25 cellular contexts compared by ENCODE assay signal in genomic region chr21:34536311-34536710, GRCh38. TPM values are rescaled to one million over a fixed set of nuclear protein-coding genes. Genes with fewer than 3 reads are reported as not detected.
A peak's percentile ranks its signal among the peaks of the same experiment; 100 is the strongest.
DNase-seq lines count a peak whose midpoint lies in the region; ATAC-seq and TF ChIP-seq lines count a peak whose summit lies in the region.
"Had no signal": no experiment of that assay in that cellular context is flagged by ENCODE, and none has a peak within 500 bp of the region (broad histone marks: within the 10 kb centered on the region; RNA-seq: fewer than 3 reads in every experiment).

No MANE protein-coding gene starts in this region.

- no peak overlapping the region for H2BK120ac ChIP-seq in mesendoderm (ENCODE audit: low read depth, low read length)

- peak overlapping the region in 9 of 12 donors; percentile 8 to 78 (median 39) for H3K27ac ChIP-seq in heart left ventricle
- H3K27ac ChIP-seq in mesendoderm (ENCODE audit: low read depth, low read length) = no peak overlapping the region
- H3K27ac ChIP-seq: HL-60, ovary, Peyer's patch, sigmoid colon had no signal

- H3K4ac ChIP-seq in mesendoderm (ENCODE audit: low read depth, low read length) = no peak overlapping the region

- H3K27me3 ChIP-seq in heart left ventricle (no peaks in the 10 kb centered on the region), adipocyte (replicated peaks; ENCODE audit: control insufficient read depth, insufficient read depth, low read length) (no peaks in the 10 kb centered on the region), mesendoderm (ENCODE audit: insufficient read depth, low read length, poor library complexity) (no peaks in the 10 kb centered on the region)
- H3K27me3 ChIP-seq: ovary, Peyer's patch, sigmoid colon had no signal

- no peak for TF ChIP-seq CTCF in heart left ventricle (IDR thresholded peaks at IDR 0.05)

- H3K23ac ChIP-seq in mesendoderm (ENCODE audit: low read length) = no peak overlapping the region

- intact Hi-C loops in heart left ventricle (cut with DNase I) (loop anchor here in 1 of 10 donors (5.0 kb wide), 1 partner anchor 46 kb away; no protein-coding TSS in a partner anchor), cardiac septum (cut with DNase I) (no loop called here)

- no peak overlapping the region for H2BK5ac ChIP-seq in mesendoderm (ENCODE audit: low read length)

- H3K9me3 ChIP-seq in heart left ventricle = no peaks in the 10 kb centered on the region
- H3K9me3 ChIP-seq in adipocyte (ENCODE audit: control insufficient read depth, low read length) = no peaks in the 10 kb centered on the region
- H3K9me3 ChIP-seq: HAP-1, ovary, Peyer's patch, sigmoid colon had no signal

- H3K4me1 ChIP-seq in heart left ventricle (peaks cover 0 to 35% (median 21%) of the 10 kb centered on the region in 12 donors), adipocyte (ENCODE audit: control insufficient read depth, insufficient read depth, low read length) (peaks cover 7% of the 10 kb centered on the region), mesendoderm (ENCODE audit: control insufficient read depth, low read depth, low read length) (peaks cover 3% of the 10 kb centered on the region)
- H3K4me1 ChIP-seq: HAP-1, Peyer's patch, sigmoid colon had no signal

- DNase-seq in heart left ventricle = no peak
- DNase-seq in cardiac septum (ENCODE audit: low spot score) = no peak
- DNase-seq in adipocyte (ENCODE audit: low read depth) = peak; percentile 72
- peak; percentile 35 for DNase-seq in mesendoderm
- DNase-seq in stimulated activated naive B cell treated with anti-CD40 and anti-IgM and Interleukin-4, amounts not matched to agents 10 μg/mL and 1 μg/mL and 100 μg/mL, for 72 hours = no peak
- DNase-seq in nucleus accumbens (lab: John Stamatoyannopoulos, UW) = no peak
- DNase-seq in A172 (ENCODE audit: low spot score) = no peak
- DNase-seq in CD1c-positive myeloid dendritic cell (ENCODE audit: extremely low spot score) = no peak
- DNase-seq: activated CD4-positive, alpha-beta T cell treated with anti-CD3 and anti-CD28 coated beads, Interleukin-2, amount 10 ng/mL, durations not matched to agents 24 days and 14 days; activated naive CD4-positive, alpha-beta T cell treated with Interleukin-2 at 50 U/mL for 16 hours; activated T-cell treated with anti-CD3 and anti-CD28 coated beads, Interleukin-2, amount 50 U/mL, for 4 hours; anterior cingulate cortex; DMS53; Kasumi-1; kidney glomerular epithelial cell; MV-4-11; NCI-H1694 treated with DMSO at 0.1 percent for 48 hours; NCI-H2171; NCI-H524; ovary; Peyer's patch; sigmoid colon had no signal

- no peak overlapping the region for H2AK5ac ChIP-seq in mesendoderm (ENCODE audit: low read length)

- H3K27me3 Mint-ChIP-seq in stimulated activated naive B cell treated with anti-CD40 and anti-IgM and Interleukin-4, amounts not matched to agents 10 μg/mL and 1 μg/mL and 100 μg/mL, for 72 hours = no peaks in the 10 kb centered on the region
- H3K27me3 Mint-ChIP-seq: activated CD4-positive, alpha-beta T cell treated with anti-CD3 and anti-CD28 coated beads, Interleukin-2, amount 10 ng/mL, durations not matched to agents 24 days and 14 days; B cell had no signal

- no peaks in the 10 kb centered on the region for H3K79me2 ChIP-seq in mesendoderm (ENCODE audit: control insufficient read depth, insufficient read depth, low read length)

- H4K8ac ChIP-seq in mesendoderm (ENCODE audit: low read depth, low read length) = no peak overlapping the region

- ATAC-seq in heart left ventricle = no peak
- ATAC-seq in stimulated activated naive B cell treated with anti-CD40 and anti-IgM and Interleukin-4, amounts not matched to agents 10 μg/mL and 1 μg/mL and 100 μg/mL, for 72 hours (replicated peaks) = no peak
- ATAC-seq: activated T-cell treated with anti-CD3 and anti-CD28 coated beads, Interleukin-2, amount 50 U/mL, for 4 hours had no signal

- no peaks in the 10 kb centered on the region for H3K9me3 Mint-ChIP-seq in stimulated activated naive B cell treated with anti-CD40 and anti-IgM and Interleukin-4, amounts not matched to agents 10 μg/mL and 1 μg/mL and 100 μg/mL, for 72 hours
- H3K9me3 Mint-ChIP-seq: activated T-cell treated with anti-CD3 and anti-CD28 coated beads, Interleukin-2, amount 50 U/mL, for 4 hours had no signal

- no peak for TF ChIP-seq POLR2A in heart left ventricle (IDR thresholded peaks at IDR 0.05)

- no peaks in the 10 kb centered on the region for H3K79me1 ChIP-seq in mesendoderm (ENCODE audit: low read length)

- no peak overlapping the region for H3K4me3 Mint-ChIP-seq in stimulated activated naive B cell treated with anti-CD40 and anti-IgM and Interleukin-4, amounts not matched to agents 10 μg/mL and 1 μg/mL and 100 μg/mL, for 72 hours
- H3K4me3 Mint-ChIP-seq: activated CD4-positive, alpha-beta T cell treated with anti-CD3 and anti-CD28 coated beads, Interleukin-2, amount 10 ng/mL, durations not matched to agents 24 days and 14 days; activated T-cell treated with anti-CD3 and anti-CD28 coated beads, Interleukin-2, amount 50 U/mL, for 4 hours; B cell had no signal

- no peak overlapping the region for H3K4me2 ChIP-seq in mesendoderm (ENCODE audit: low read length)

- H3K4me1 Mint-ChIP-seq in stimulated activated naive B cell treated with anti-CD40 and anti-IgM and Interleukin-4, amounts not matched to agents 10 μg/mL and 1 μg/mL and 100 μg/mL, for 72 hours = peaks cover 30 to 60% of the 10 kb centered on the region in 2 donors
- H3K4me1 Mint-ChIP-seq: B cell had no signal

- 89 to 94% (median 93%) methylated on average over 8 of the region's 8 CpGs for WGBS in heart left ventricle, 4 donors
- no CpG with 5 or more reads among the region's 8 CpGs for WGBS in mesendoderm (ENCODE audit: extremely low coverage, insufficient coverage, low lambda C conversion rate)

- H3K36me3 Mint-ChIP-seq in stimulated activated naive B cell treated with anti-CD40 and anti-IgM and Interleukin-4, amounts not matched to agents 10 μg/mL and 1 μg/mL and 100 μg/mL, for 72 hours = peaks cover 27 to 31% of the 10 kb centered on the region in 2 donors

- H3K27ac Mint-ChIP-seq in stimulated activated naive B cell treated with anti-CD40 and anti-IgM and Interleukin-4, amounts not matched to agents 10 μg/mL and 1 μg/mL and 100 μg/mL, for 72 hours = peak overlapping the region; percentile 68
- H3K27ac Mint-ChIP-seq: activated CD4-positive, alpha-beta T cell treated with anti-CD3 and anti-CD28 coated beads, Interleukin-2, amount 10 ng/mL, durations not matched to agents 24 days and 14 days; B cell had no signal

- no peak overlapping the region for H2BK15ac ChIP-seq in mesendoderm (replicated peaks; ENCODE audit: low read depth)

- H3K18ac ChIP-seq in mesendoderm (ENCODE audit: low read length) = no peak overlapping the region

- no peak overlapping the region for H4K5ac ChIP-seq in mesendoderm (ENCODE audit: low read length)

- H3K36me3 ChIP-seq in heart left ventricle = no peaks in the 10 kb centered on the region
- H3K36me3 ChIP-seq in adipocyte (ENCODE audit: control insufficient read depth, insufficient read depth, low read length, severe bottlenecking) = no peaks in the 10 kb centered on the region
- no peaks in the 10 kb centered on the region for H3K36me3 ChIP-seq in mesendoderm (ENCODE audit: control insufficient read depth, insufficient read depth, low read length)
- H3K36me3 ChIP-seq: HAP-1, ovary, Peyer's patch, sigmoid colon had no signal

- H3K4me3 ChIP-seq in heart left ventricle (no peak overlapping the region), adipocyte (ENCODE audit: low read length) (no peak overlapping the region), mesendoderm (ENCODE audit: low read length) (no peak overlapping the region)
- H3K4me3 ChIP-seq: HAP-1, ovary, Peyer's patch, sigmoid colon had no signal

- no peak overlapping the region for H3K56ac ChIP-seq in mesendoderm (ENCODE audit: low read length)

- no peak overlapping the region for H3K9ac ChIP-seq in adipocyte (ENCODE audit: low read length)
- H3K9ac ChIP-seq in mesendoderm (ENCODE audit: low read length) = no peak overlapping the region

RNA-seq across cellular contexts. Expression of gene KCNE1, which starts 24.3 kb away (rescaled TPM):
- total RNA-seq in heart left ventricle = 10 to 100 TPM in 2 of 9 donors, 1 to 10 TPM in 6, under 1 TPM in 1; 0.71 to 11.1 (median 5.6) TPM
- 1 to 10 TPM; 1.7 to 4.3 TPM for polyA plus RNA-seq in heart left ventricle
- 17.7 TPM for total RNA-seq in cardiac septum
- polyA plus RNA-seq in mesendoderm (2013, experiment 1 of 2) = 0.21 TPM
- polyA plus RNA-seq in mesendoderm (2013, experiment 2 of 2) = 0.24 TPM
- total RNA-seq in A172 (2014; rRNA removed; shearing (Covaris generic)) = 0.21 TPM in 1 of 2 replicates, not detected in the other
- total RNA-seq: activated CD4-positive, alpha-beta T cell treated with anti-CD3 and anti-CD28 coated beads, Interleukin-2, amount 10 ng/mL, durations not matched to agents 24 days and 14 days had no signal

Comparison
In these comparisons a context has a peak if more than half of its experiments do, and no peak if none do; other contexts are left out.
1. DNase-seq: peak in adipocyte (single experiment) and mesendoderm (single experiment); none in heart left ventricle (0 of 5), cardiac septum (single experiment), stimulated activated naive B cell treated with anti-CD40 and anti-IgM and Interleukin-4, amounts not matched to agents 10 μg/mL and 1 μg/mL and 100 μg/mL, for 72 hours (single experiment), nucleus accumbens (0 of 56), A172 (single experiment) and CD1c-positive myeloid dendritic cell (single experiment).